Comparison of ENCODE assay signal across 1 cellular context in genomic region chr20:47196091-47197081, GRCh38.
TF ChIP-seq lines count a peak whose summit lies in the region.

No MANE protein-coding gene starts in this region.

TF ChIP-seq in HepG2, 621 proteins besides CTCF, POLR2A, EP300 and RAD21 (continued from another document and continues in another):
- TF ChIP-seq CSRNP1 (CRISPR knock-in tag; IDR thresholded peaks at IDR 0.05) (peak; percentile 40; the same call in 1 of the 2 replicates), ZBTB37 (CRISPR knock-in tag; IDR thresholded peaks at IDR 0.05) (0 out of 2 replicates have a peak, but pooled peaks have one; percentile 43), GABPA (IDR thresholded peaks at IDR 0.05; ENCODE audit: low read depth, low read length) (no peak), GABPA (CRISPR knock-in tag; IDR thresholded peaks at IDR 0.05; ENCODE audit: low read depth) (no peak), ZBTB46 (CRISPR knock-in tag; IDR thresholded peaks at IDR 0.05; ENCODE audit: borderline replicate concordance) (no peak), SMAD3 (CRISPR knock-in tag; IDR thresholded peaks at IDR 0.05) (peak; percentile 79; the same call in 1 of the 2 replicates), KLF9 (CRISPR knock-in tag; IDR thresholded peaks at IDR 0.05; ENCODE audit: low read depth) (no peak), KAT7 (CRISPR knock-in tag; IDR thresholded peaks at IDR 0.05; ENCODE audit: borderline replicate concordance) (no peak), ZNF501 (CRISPR knock-in tag; IDR thresholded peaks at IDR 0.05) (peak; percentile 93), FOXK1 (CRISPR knock-in tag; IDR thresholded peaks at IDR 0.05; ENCODE audit: borderline replicate concordance, low read depth) (no peak), ZFYVE20 (CRISPR knock-in tag; IDR thresholded peaks at IDR 0.05; ENCODE audit: borderline replicate concordance, low read depth) (no peak), ZNF383 (CRISPR knock-in tag; IDR thresholded peaks at IDR 0.05; ENCODE audit: borderline replicate concordance) (no peak), SMARCE1 (IDR thresholded peaks at IDR 0.05; ENCODE audit: borderline replicate concordance) (no peak), ZFY (CRISPR knock-in tag; IDR thresholded peaks at IDR 0.05) (peak; percentile 36; the same call in 1 of the 2 replicates), ZKSCAN5 (CRISPR knock-in tag; IDR thresholded peaks at IDR 0.05) (no peak), SOX6 (IDR thresholded peaks at IDR 0.05) (no peak), SOX6 (CRISPR knock-in tag; IDR thresholded peaks at IDR 0.05) (peak; percentile 57), ZNF329 (CRISPR knock-in tag; IDR thresholded peaks at IDR 0.05; ENCODE audit: low read depth) (no peak), CREB1 (IDR thresholded peaks at IDR 0.05) (no peak), CREB1 (CRISPR knock-in tag; IDR thresholded peaks at IDR 0.05) (no peak), HNF4A (CRISPR knock-in tag; IDR thresholded peaks at IDR 0.05) (peak; percentile 29; the same call in 1 of the 2 replicates), KDM1A (CRISPR knock-in tag; IDR thresholded peaks at IDR 0.05) (no peak), FOXA1 (IDR thresholded peaks at IDR 0.05) (no peak), FOXA1 (CRISPR knock-in tag; IDR thresholded peaks at IDR 0.05) (0 out of 2 replicates have a peak, but pooled peaks have one; percentile 2), TEAD2 (CRISPR knock-in tag; IDR thresholded peaks at IDR 0.05) (no peak), ZNF761 (CRISPR knock-in tag; conservative IDR thresholded peaks at IDR 0.05) (peak; percentile 72; the same call in 1 of the 2 replicates), MBD4 (IDR thresholded peaks at IDR 0.05; ENCODE audit: borderline replicate concordance, low read length) (no peak), ZSCAN30 (CRISPR knock-in tag; IDR thresholded peaks at IDR 0.05) (peak; percentile 67; the same call in 1 of the 2 replicates), ZNF160 (CRISPR knock-in tag; IDR thresholded peaks at IDR 0.05) (0 out of 2 replicates have a peak, but pooled peaks have one; percentile 52), ZNF724P (CRISPR knock-in tag; IDR thresholded peaks at IDR 0.05; ENCODE audit: borderline replicate concordance) (no peak), NFE2L1 (CRISPR knock-in tag; IDR thresholded peaks at IDR 0.05; ENCODE audit: borderline replicate concordance) (no peak; the same call in 1 of the 2 replicates), ZNF615 (CRISPR knock-in tag; IDR thresholded peaks at IDR 0.05; ENCODE audit: borderline replicate concordance) (no peak), PLRG1 (conservative IDR thresholded peaks at IDR 0.05) (no peak), ISX (CRISPR knock-in tag; conservative IDR thresholded peaks at IDR 0.05) (no peak), ZNF3 (CRISPR knock-in tag; IDR thresholded peaks at IDR 0.05) (no peak), NCOA1 (CRISPR knock-in tag; IDR thresholded peaks at IDR 0.05) (no peak), HNRNPLL (IDR thresholded peaks at IDR 0.05; ENCODE audit: low read depth, low read length, poor library complexity, severe bottlenecking) (peak; percentile 38), HOXA3 (CRISPR knock-in tag; IDR thresholded peaks at IDR 0.05) (peak; percentile 40; the same call in 1 of the 2 replicates), ZNF547 (CRISPR knock-in tag; IDR thresholded peaks at IDR 0.05) (0 out of 2 replicates have a peak, but pooled peaks have one; percentile 43), MLLT10 (CRISPR knock-in tag; IDR thresholded peaks at IDR 0.05) (no peak), ZNF558 (CRISPR knock-in tag; IDR thresholded peaks at IDR 0.05; ENCODE audit: borderline replicate concordance) (0 out of 2 replicates have a peak, but pooled peaks have one; percentile 59), ZFP36L1 (CRISPR knock-in tag; IDR thresholded peaks at IDR 0.05) (0 out of 2 replicates have a peak, but pooled peaks have one; percentile 60), MLX (CRISPR knock-in tag; IDR thresholded peaks at IDR 0.05) (no peak), ARID3A (IDR thresholded peaks at IDR 0.05; ENCODE audit: low read depth, low read length) (no peak), ZNF841 (CRISPR knock-in tag; IDR thresholded peaks at IDR 0.05; ENCODE audit: borderline replicate concordance) (no peak), TFAP4 (IDR thresholded peaks at IDR 0.05; ENCODE audit: borderline replicate concordance, low read depth) (peak; percentile 82), ZNF431 (CRISPR knock-in tag; IDR thresholded peaks at IDR 0.05; ENCODE audit: borderline replicate concordance, low read depth) (peak; percentile 56; the same call in 1 of the 2 replicates), LRRFIP1 (CRISPR knock-in tag; conservative IDR thresholded peaks at IDR 0.05) (no peak; the same call in 1 of the 2 replicates), ZKSCAN1 (IDR thresholded peaks at IDR 0.05; ENCODE audit: low read length) (no peak), ZNF768 (CRISPR knock-in tag; IDR thresholded peaks at IDR 0.05) (0 out of 2 replicates have a peak, but pooled peaks have one; percentile 33), RBAK (CRISPR knock-in tag; IDR thresholded peaks at IDR 0.05) (no peak), ZNF280B (CRISPR knock-in tag; IDR thresholded peaks at IDR 0.05; ENCODE audit: borderline replicate concordance) (peak; percentile 55; the same call in 1 of the 2 replicates), MXD1 (CRISPR knock-in tag; IDR thresholded peaks at IDR 0.05) (no peak), GLMP (CRISPR knock-in tag; IDR thresholded peaks at IDR 0.05; ENCODE audit: borderline replicate concordance) (no peak), TAF15 (IDR thresholded peaks at IDR 0.05; ENCODE audit: low read depth, low read length, poor library complexity, severe bottlenecking) (no peak)
